Comparison of ENCODE assay signal across 10 cellular contexts in the genomic region with DNA sequence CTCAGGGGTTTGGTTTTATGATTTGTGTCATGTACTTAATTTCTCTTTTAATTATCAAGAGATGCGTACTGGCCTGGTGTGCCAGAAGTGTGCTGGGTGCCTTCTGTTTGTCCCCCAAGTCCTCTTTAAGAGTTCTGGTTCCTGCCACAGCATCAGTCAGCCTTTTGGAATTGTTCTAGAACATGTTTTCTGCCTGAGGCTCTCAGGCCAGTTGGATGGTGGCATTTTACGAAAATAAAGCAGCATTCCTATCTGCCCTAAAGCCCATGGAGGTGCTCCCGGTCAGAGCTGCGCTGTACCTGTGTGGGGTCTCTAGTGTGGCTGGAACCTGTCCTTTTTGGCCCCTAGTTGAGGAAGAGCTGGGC. TPM values are rescaled to one million over a fixed set of nuclear protein-coding genes. Genes with fewer than 3 reads are reported as not detected.
DNase-seq lines count a peak whose midpoint lies in the region; ATAC-seq and TF ChIP-seq lines count a peak whose summit lies in the region.
"Had no signal": no experiment of that assay in that cellular context is flagged by ENCODE, and none has a peak within 500 bp of the region (broad histone marks: within the 10 kb centered on the region; RNA-seq: fewer than 3 reads in every experiment).

No MANE protein-coding gene starts in this region.

- ATAC-seq in GM21529 (IDR thresholded peaks at IDR 0.05; ENCODE audit: unreplicated experiment), result no peak
- no peak for ATAC-seq in HG02798 (IDR thresholded peaks at IDR 0.05; ENCODE audit: poor library complexity, unreplicated experiment)
- ATAC-seq in PC-3, result no peak

- peaks cover 88% of the 10 kb centered on the region for H3K4me1 Mint-ChIP-seq in activated CD4-positive, alpha-beta memory T cell treated with anti-CD3 and anti-CD28 coated beads for 36 hours (ENCODE audit: low read depth)
- H3K4me1 Mint-ChIP-seq in glutamatergic neuron (ENCODE audit: low read depth, unreplicated experiment), result peaks cover 59% of the 10 kb centered on the region

- H3K27me3 Mint-ChIP-seq in activated CD4-positive, alpha-beta memory T cell treated with anti-CD3 and anti-CD28 coated beads for 36 hours, result no peaks in the 10 kb centered on the region
- peaks cover 12% of the 10 kb centered on the region for H3K27me3 Mint-ChIP-seq in glutamatergic neuron (ENCODE audit: unreplicated experiment)

- no peaks in the 10 kb centered on the region for H3K9me3 Mint-ChIP-seq in activated CD4-positive, alpha-beta memory T cell treated with anti-CD3 and anti-CD28 coated beads for 36 hours
- H3K9me3 Mint-ChIP-seq in glutamatergic neuron (ENCODE audit: unreplicated experiment), result peaks cover 20% of the 10 kb centered on the region

- POLR2A ChIA-PET in activated CD4-positive, alpha-beta memory T cell treated with anti-CD3 and anti-CD28 coated beads for 36 hours (lab: Charles Lee), result no interaction called here
- POLR2A ChIA-PET in PC-3 (lab: Charles Lee; ENCODE audit: unreplicated experiment), result no interaction called here

- H3K27me3 ChIP-seq in sigmoid colon, result no peaks in the 10 kb centered on the region
- H3K27me3 ChIP-seq in PC-3 (ENCODE audit: low read length), result no peaks in the 10 kb centered on the region

- H3K4me3 Mint-ChIP-seq in activated CD4-positive, alpha-beta memory T cell treated with anti-CD3 and anti-CD28 coated beads for 36 hours, result peak overlapping the region; percentile 72
- H3K4me3 Mint-ChIP-seq in glutamatergic neuron (ENCODE audit: unreplicated experiment), result peak overlapping the region; percentile 74

- H3K9me2 ChIP-seq in PC-3 (replicated peaks; ENCODE audit: low read length), result no peaks in the 10 kb centered on the region

- CTCF ChIA-PET in activated CD4-positive, alpha-beta memory T cell treated with anti-CD3 and anti-CD28 coated beads for 36 hours (lab: Charles Lee), result interaction anchor here (4.0 kb wide), 1 partner anchor 55 kb away, joined by 21 read pairs; a partner anchor contains a TSS
- CTCF ChIA-PET in PC-3 (lab: Charles Lee), result no interaction called here

- no peaks in the 10 kb centered on the region for H3F3A ChIP-seq in PC-3 (ENCODE audit: low read length, unreplicated experiment)

- no TSS peak for BruUV-seq in PC-3 (replicated peaks; lab: Mats Ljungman, UMichigan)

- H3K4me2 ChIP-seq in PC-3 (ENCODE audit: low read length), result no peak overlapping the region

- no peak for TF ChIP-seq EP300 in sigmoid colon (IDR thresholded peaks at IDR 0.05)

- no peak for TF ChIP-seq POLR2A in sigmoid colon (IDR thresholded peaks at IDR 0.05)

- peaks cover 81% of the 10 kb centered on the region for H3K79me2 ChIP-seq in PC-3 (ENCODE audit: low read length)

- H3K9me3 ChIP-seq in sigmoid colon, result no peaks in the 10 kb centered on the region
- no peaks in the 10 kb centered on the region for H3K9me3 ChIP-seq in PC-3 (ENCODE audit: low read length)

- peak overlapping the region; percentile 93 for H3K27ac Mint-ChIP-seq in activated CD4-positive, alpha-beta memory T cell treated with anti-CD3 and anti-CD28 coated beads for 36 hours
- peak overlapping the region; percentile 69 for H3K27ac Mint-ChIP-seq in glutamatergic neuron (ENCODE audit: unreplicated experiment)

- WGBS in sigmoid colon, 2 donors, result 89 to 91% methylated on average over 4 of the region's 4 CpGs

- H3K36me3 Mint-ChIP-seq in activated CD4-positive, alpha-beta memory T cell treated with anti-CD3 and anti-CD28 coated beads for 36 hours, result peaks cover 14% of the 10 kb centered on the region
- H3K36me3 Mint-ChIP-seq in glutamatergic neuron (ENCODE audit: unreplicated experiment), result peaks cover 10% of the 10 kb centered on the region

- H3K36me3 ChIP-seq in sigmoid colon (peaks cover under 1 to 9% (median 5%) of the 10 kb centered on the region in 4 donors), PC-3 (ENCODE audit: low read depth, low read length) (peaks cover 21% of the 10 kb centered on the region)

- H3K27ac ChIP-seq in sigmoid colon (peak overlapping the region; percentile 62 to 82 (median 74)), PC-3 (ENCODE audit: low read length) (no peak overlapping the region)

- intact Hi-C loops in activated CD4-positive, alpha-beta memory T cell treated with anti-CD3 and anti-CD28 coated beads for 36 hours (cut with micrococcal nuclease), result no loop called here
- intact Hi-C loops in sigmoid colon (cut with DNase I) (loop anchor here (5.0 kb wide), 1 partner anchor 54 kb away; a partner anchor contains a TSS), PC-3 (cut with micrococcal nuclease) (no loop called here)

- no peak overlapping the region for H3K4me3 ChIP-seq in sigmoid colon
- no peak overlapping the region for H3K4me3 ChIP-seq in PC-3 (ENCODE audit: low read length)
- H3K4me3 ChIP-seq: SK-N-MC had no signal

- peaks cover 0 to 72% (median 67%) of the 10 kb centered on the region in 4 donors for H3K4me1 ChIP-seq in sigmoid colon
- peaks cover 19% of the 10 kb centered on the region for H3K4me1 ChIP-seq in PC-3 (ENCODE audit: insufficient read depth, low read length)

- TF ChIP-seq CTCF in glutamatergic neuron (IDR thresholded peaks at IDR 0.05; ENCODE audit: partially characterized antibody, unreplicated experiment), result no peak
- no peak for TF ChIP-seq CTCF in sigmoid colon (IDR thresholded peaks at IDR 0.05)
- TF ChIP-seq CTCF in PC-3 (conservative IDR thresholded peaks at IDR 0.05; ENCODE audit: low read depth, low read length), result no peak

- DNase-seq in EH (ENCODE audit: low read depth) (peak; percentile 53), glutamatergic neuron (no peak), sigmoid colon (no peak), PC-3 (no peak), UCSD-AML1 (lab: John Stamatoyannopoulos, UW; ENCODE audit: unreplicated experiment) (no peak)
- no peak for DNase-seq in activated CD4-positive, alpha-beta memory T cell treated with anti-CD3 and anti-CD28 coated beads for 36 hours
- DNase-seq: MM.1S had no signal

- peaks cover 21% of the 10 kb centered on the region; the same call in 1 of the 2 replicates for H4K20me1 ChIP-seq in PC-3 (ENCODE audit: low read length)

- H3K9ac ChIP-seq in PC-3 (ENCODE audit: low read length), result no peak overlapping the region

- H2AFZ ChIP-seq in PC-3 (ENCODE audit: low read length), result no peak overlapping the region

RNA-seq across cellular contexts. Expression of a gene that starts 54.1 kb away (rescaled TPM):
- total RNA-seq in activated CD4-positive, alpha-beta memory T cell treated with anti-CD3 and anti-CD28 coated beads for 36 hours, result 1 to 10 TPM; 3.1 to 4.7 TPM
- total RNA-seq in glutamatergic neuron (ENCODE audit: unreplicated experiment) (1.7 TPM), sigmoid colon (1 to 10 TPM; 1.2 to 3.3 (median 1.5) TPM), PC-3 (2014; rRNA removed) (4.5 and 4.9 TPM in 2 replicates)
- 1 to 10 TPM; 1.2 to 3.0 (median 2.4) TPM for polyA plus RNA-seq in sigmoid colon

RNA-seq across cellular contexts. Expression of a gene that starts 54.7 kb away (rescaled TPM):
- 100 to 1,000 TPM; 365 to 374 TPM for total RNA-seq in activated CD4-positive, alpha-beta memory T cell treated with anti-CD3 and anti-CD28 coated beads for 36 hours
- total RNA-seq in glutamatergic neuron (ENCODE audit: unreplicated experiment) (394 TPM), sigmoid colon (100 to 1,000 TPM in 1 of 4 donors, 10 to 100 TPM in 3; 31.3 to 110 (median 55.4) TPM), PC-3 (2014; rRNA removed) (380 and 481 TPM in 2 replicates)
- polyA plus RNA-seq in sigmoid colon, result 100 to 1,000 TPM; 239 to 339 (median 283) TPM

RNA-seq across cellular contexts. Expression of a gene that starts 55.8 kb away (rescaled TPM):
- total RNA-seq in activated CD4-positive, alpha-beta memory T cell treated with anti-CD3 and anti-CD28 coated beads for 36 hours, result 100 to 1,000 TPM; 114 TPM
- total RNA-seq in glutamatergic neuron (ENCODE audit: unreplicated experiment), result 203 TPM
- total RNA-seq in sigmoid colon, result 100 to 1,000 TPM in 1 of 4 donors, 10 to 100 TPM in 3; 18.5 to 138 (median 25.5) TPM
- 10 to 100 TPM; 23.4 to 50.5 (median 31.0) TPM for polyA plus RNA-seq in sigmoid colon
- total RNA-seq in PC-3 (2014; rRNA removed), result 104 and 143 TPM in 2 replicates
